1 cellular context compared by ENCODE assay signal in the genomic region with DNA sequence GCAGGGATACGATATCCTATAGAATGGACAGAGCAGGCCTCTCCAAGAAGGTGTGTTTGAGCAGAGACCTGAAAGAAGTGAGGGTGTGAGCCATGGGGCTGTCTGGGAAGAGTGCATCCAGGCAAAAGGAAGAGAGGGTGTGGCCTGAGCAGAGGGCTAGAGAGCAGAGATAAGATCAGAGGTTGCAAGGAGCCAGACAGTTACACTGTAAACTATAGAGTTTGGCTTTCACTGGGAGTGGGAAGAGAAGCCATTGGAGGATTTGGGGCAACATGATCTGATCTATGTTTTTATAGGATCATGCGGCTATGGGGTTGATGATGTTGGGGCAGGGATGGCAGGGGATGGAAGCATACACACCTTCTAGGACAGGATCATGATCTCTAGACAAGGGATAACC.
TF ChIP-seq lines count a peak whose summit lies in the region.

No MANE protein-coding gene starts in this region.

TF ChIP-seq in HepG2, 621 proteins besides CTCF, POLR2A, EP300 and RAD21 (continued from another document):
- TF ChIP-seq ZNF407 (CRISPR knock-in tag; IDR thresholded peaks at IDR 0.05; ENCODE audit: not compliant biosample characterization) = no peak
